Comparison of ENCODE assay signal across 25 cellular contexts in the genomic region with DNA sequence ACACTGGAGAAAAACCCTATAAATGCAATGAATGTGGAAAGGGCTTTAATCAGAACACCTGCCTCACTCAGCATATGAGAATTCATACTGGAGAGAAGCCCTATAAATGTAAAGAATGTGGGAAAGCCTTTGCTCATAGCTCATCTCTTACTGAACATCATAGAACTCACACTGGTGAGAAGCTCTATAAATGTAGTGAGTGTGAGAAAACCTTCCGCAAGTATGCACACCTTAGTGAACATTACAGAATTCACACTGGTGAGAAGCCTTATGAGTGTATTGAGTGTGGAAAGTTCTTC. TPM values are rescaled to one million over a fixed set of nuclear protein-coding genes. Genes with fewer than 3 reads are reported as not detected.
"Had no signal": no experiment of that assay in that cellular context is flagged by ENCODE, and none has a peak within 500 bp of the region (broad histone marks: within the 10 kb centered on the region; RNA-seq: fewer than 3 reads in every experiment).

No MANE protein-coding gene starts in this region.

- H3K27me3 ChIP-seq: ascending aorta, body of pancreas had no signal

- H3K27me3 Mint-ChIP-seq: activated CD4-positive, alpha-beta memory T cell treated with anti-CD3 and anti-CD28 coated beads for 36 hours; activated CD4-positive, alpha-beta T cell treated with anti-CD3 and anti-CD28 coated beads, Interleukin-2, amount 10 ng/mL, durations not matched to agents 7 days and 5 days; activated naive CD8-positive, alpha-beta T cell treated with anti-CD3 and anti-CD28 coated beads, Interleukin-2, amount 10 ng/mL, durations not matched to agents 7 days and 5 days; T-helper 17 cell had no signal

- H3K4me1 Mint-ChIP-seq: activated CD4-positive, alpha-beta T cell treated with anti-CD3 and anti-CD28 coated beads, Interleukin-2, amount 10 ng/mL, durations not matched to agents 7 days and 5 days; activated naive CD8-positive, alpha-beta T cell treated with anti-CD3 and anti-CD28 coated beads, Interleukin-2, amount 10 ng/mL, durations not matched to agents 7 days and 5 days; T-helper 17 cell had no signal

- H3K4me1 ChIP-seq: ascending aorta, body of pancreas had no signal

- H3K27ac Mint-ChIP-seq: activated CD4-positive, alpha-beta memory T cell treated with anti-CD3 and anti-CD28 coated beads for 36 hours; activated CD4-positive, alpha-beta T cell treated with anti-CD3 and anti-CD28 coated beads, Interleukin-2, amount 10 ng/mL, durations not matched to agents 7 days and 5 days; activated naive CD8-positive, alpha-beta T cell treated with anti-CD3 and anti-CD28 coated beads, Interleukin-2, amount 10 ng/mL, durations not matched to agents 7 days and 5 days; activated T-cell treated with anti-CD3 and anti-CD28 coated beads, Interleukin-2, amount 50 U/mL, for 72 hours; activated T-helper 2 cell treated with anti-CD3 and anti-CD28 coated beads, Interferon-gamma antibody, Interleukin-2, Interleukin-4, amounts not matched to agents 10 μg/mL and 5 μg/mL and 100 μg/mL, durations not matched to agents 14 hours and 24 hours and 36 hours; T-helper 17 cell had no signal

- FAIRE-seq: bronchial epithelial cell had no signal

- H3K4me3 Mint-ChIP-seq: activated CD4-positive, alpha-beta memory T cell treated with anti-CD3 and anti-CD28 coated beads for 36 hours; activated CD4-positive, alpha-beta T cell treated with anti-CD3 and anti-CD28 coated beads, Interleukin-2, amount 10 ng/mL, durations not matched to agents 7 days and 5 days; activated naive CD8-positive, alpha-beta T cell treated with anti-CD3 and anti-CD28 coated beads, Interleukin-2, amount 10 ng/mL, durations not matched to agents 7 days and 5 days; activated T-cell treated with anti-CD3 and anti-CD28 coated beads, Interleukin-2, amount 50 U/mL, for 72 hours; T-helper 17 cell had no signal

- DNase-seq: activated CD4-positive, alpha-beta memory T cell treated with anti-CD3 and anti-CD28 coated beads for 36 hours; activated CD4-positive, alpha-beta T cell treated with anti-CD3 and anti-CD28 coated beads, Interleukin-2, amount 10 ng/mL, durations not matched to agents 7 days and 5 days; activated CD4-positive, CD25-positive, alpha-beta regulatory T cell; activated naive CD4-positive, alpha-beta T cell treated with anti-CD3 and anti-CD28 coated beads, Interleukin-2, amount 50 U/mL, for 16 hours; activated naive CD8-positive, alpha-beta T cell treated with anti-CD3 and anti-CD28 coated beads, Interleukin-2, amount 10 ng/mL, durations not matched to agents 7 days and 5 days; activated T-cell treated with anti-CD3 and anti-CD28 coated beads for 4 hours; activated T-cell treated with anti-CD3 and anti-CD28 coated beads, Interleukin-2, amount 50 U/mL, for 72 hours; body of pancreas; NCI-H1092; NCI-H1417; NCI-H2029; NCI-H2107; NCI-H2171 treated with DMSO at 0.1 percent for 48 hours; NCI-H226; NCI-H526; NCI-H774; SIG-M5; T-helper 17 cell; T-helper 9 cell had no signal

- H3K4me3 ChIP-seq: body of pancreas had no signal

- H3K4me2 ChIP-seq: KMS-11 had no signal

- H3K27ac ChIP-seq: ascending aorta, body of pancreas, KMS-11 had no signal

- ATAC-seq: activated T-cell treated with anti-CD3 and anti-CD28 coated beads, Interleukin-2, amount 50 U/mL, for 72 hours; body of pancreas; T-helper 17 cell had no signal

- H3K9ac ChIP-seq: KMS-11 had no signal

RNA-seq across cellular contexts. Expression of a gene that starts 7.4 kb away (rescaled TPM):
- total RNA-seq: ascending aorta had no signal

RNA-seq across cellular contexts. Expression of a gene that starts 9.6 kb away (rescaled TPM):
- total RNA-seq: NCI-H460, OCI-LY7 had no signal
